1 cellular context compared by ENCODE assay signal in genomic region chrX:11588097-11588496, GRCh38.
A peak's percentile ranks its signal among the peaks of the same experiment; 100 is the strongest.
TF ChIP-seq lines count a peak whose summit lies in the region.

No MANE protein-coding gene starts in this region.

TF ChIP-seq in K562, 482 proteins besides CTCF, POLR2A, EP300 and RAD21 (continued from another document):
- TF ChIP-seq GTF2E2 (tag; IDR thresholded peaks at IDR 0.05) (no peak), ZNF75A (CRISPR knock-in tag; IDR thresholded peaks at IDR 0.05) (no peak), CEBPG (CRISPR knock-in tag; IDR thresholded peaks at IDR 0.05) (peak; percentile 95), CEBPG (tag; conservative IDR thresholded peaks at IDR 0.05 in 1 of 2, IDR thresholded peaks at IDR 0.05 in 1 of 2) (peak in 1 of 2 experiments; percentile 97; a peak in 2 of 4 replicates), DACH1 (IDR thresholded peaks at IDR 0.05; ENCODE audit: partially characterized antibody) (no peak), ZNF146 (CRISPR knock-in tag; IDR thresholded peaks at IDR 0.05; ENCODE audit: unreplicated experiment) (no peak), JUND (IDR thresholded peaks at IDR 0.05; ENCODE audit: borderline replicate concordance, low read depth, low read length) (peak; percentile 64; the same call in 1 of the 2 replicates), JUND (tag; IDR thresholded peaks at IDR 0.05; ENCODE audit: borderline replicate concordance, low read depth, low read length) (no peak), SFPQ (IDR thresholded peaks at IDR 0.05; ENCODE audit: low read depth, low read length) (no peak), SMARCA4 (IDR thresholded peaks at IDR 0.05) (peak; percentile 86; the same call in 1 of the 2 replicates), ZNF318 (IDR thresholded peaks at IDR 0.05; ENCODE audit: borderline replicate concordance in 1 of 2, low read depth in 1 of 2) (no peak), HES1 (IDR thresholded peaks at IDR 0.05; ENCODE audit: low read depth) (peak; percentile 68), ZNF41 (CRISPR knock-in tag; conservative IDR thresholded peaks at IDR 0.05) (no peak), CHD1 (IDR thresholded peaks at IDR 0.05; ENCODE audit: low read length) (no peak), ZNF766 (CRISPR knock-in tag; conservative IDR thresholded peaks at IDR 0.05) (0 out of 2 replicates have a peak, but pooled peaks have one; percentile 25), ZNF347 (CRISPR knock-in tag; IDR thresholded peaks at IDR 0.05; ENCODE audit: low read depth) (no peak), BHLHE40 (IDR thresholded peaks at IDR 0.05; ENCODE audit: low read length) (no peak), NCOA1 (IDR thresholded peaks at IDR 0.05; ENCODE audit: low read depth) (peak; percentile 39; the same call in 1 of the 2 replicates), CBFA2T2 (conservative IDR thresholded peaks at IDR 0.05) (peak; percentile 22; the same call in 1 of the 2 replicates), TAL1 (IDR thresholded peaks at IDR 0.05) (peak; percentile 93), CSDE1 (IDR thresholded peaks at IDR 0.05) (no peak), LCOR (CRISPR knock-in tag; IDR thresholded peaks at IDR 0.05) (0 out of 2 replicates have a peak, but pooled peaks have one; percentile 25), RCOR1 (IDR thresholded peaks at IDR 0.05; ENCODE audit: borderline replicate concordance in 1 of 2, low read depth in 2 of 2, low read length in 2 of 2) (peak in 1 of 2 experiments; percentile 93; a peak in 2 of 4 replicates), TRIM24 (IDR thresholded peaks at IDR 0.05) (peak; percentile 83 to 95), HNRNPH1 (optimal IDR thresholded peaks at IDR 0.05; ENCODE audit: low read depth, low read length) (no peak), DPF2 (IDR thresholded peaks at IDR 0.05) (peak; percentile 84; the same call in 1 of the 2 replicates), TEAD4 (IDR thresholded peaks at IDR 0.05; ENCODE audit: low read length) (peak; percentile 93), TEAD4 (CRISPR knock-in tag; IDR thresholded peaks at IDR 0.05; ENCODE audit: borderline replicate concordance) (no peak), L3MBTL2 (IDR thresholded peaks at IDR 0.05) (no peak), BACH1 (tag; IDR thresholded peaks at IDR 0.05) (0 out of 2 replicates have a peak, but pooled peaks have one; percentile 17), MAZ (CRISPR knock-in tag; conservative IDR thresholded peaks at IDR 0.05 in 1 of 2, IDR thresholded peaks at IDR 0.05 in 1 of 2) (0 out of 4 replicates have a peak, but pooled peaks of 1 of the 2 experiments have one; percentile 30), MAFK (IDR thresholded peaks at IDR 0.05; ENCODE audit: low read length) (peak; percentile 67; the same call in 1 of the 2 replicates), ZNF253 (CRISPR knock-in tag; conservative IDR thresholded peaks at IDR 0.05) (no peak), CEBPB (tag; IDR thresholded peaks at IDR 0.05) (peak; percentile 58), TCF3 (CRISPR knock-in tag; IDR thresholded peaks at IDR 0.05) (peak; percentile 89), LEF1 (IDR thresholded peaks at IDR 0.05) (peak; percentile 63; the same call in 1 of the 2 replicates), SMARCC2 (IDR thresholded peaks at IDR 0.05; ENCODE audit: low read depth) (peak; percentile 55; the same call in 1 of the 2 replicates), FOSL1 (tag; conservative IDR thresholded peaks at IDR 0.05) (0 out of 2 replicates have a peak, but pooled peaks have one; percentile 24)
- TF ChIP-seq, protein P1, sequence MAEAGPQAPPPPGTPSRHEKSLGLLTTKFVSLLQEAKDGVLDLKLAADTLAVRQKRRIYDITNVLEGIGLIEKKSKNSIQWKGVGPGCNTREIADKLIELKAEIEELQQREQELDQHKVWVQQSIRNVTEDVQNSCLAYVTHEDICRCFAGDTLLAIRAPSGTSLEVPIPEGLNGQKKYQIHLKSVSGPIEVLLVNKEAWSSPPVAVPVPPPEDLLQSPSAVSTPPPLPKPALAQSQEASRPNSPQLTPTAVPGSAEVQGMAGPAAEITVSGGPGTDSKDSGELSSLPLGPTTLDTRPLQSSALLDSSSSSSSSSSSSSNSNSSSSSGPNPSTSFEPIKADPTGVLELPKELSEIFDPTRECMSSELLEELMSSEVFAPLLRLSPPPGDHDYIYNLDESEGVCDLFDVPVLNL (CRISPR knock-in tag; IDR thresholded peaks at IDR 0.05; ENCODE audit: low read depth) = no peak
TF ChIP-seq in K562: peak in this region for 60.
